10 cellular contexts compared by ENCODE assay signal in the genomic region with DNA sequence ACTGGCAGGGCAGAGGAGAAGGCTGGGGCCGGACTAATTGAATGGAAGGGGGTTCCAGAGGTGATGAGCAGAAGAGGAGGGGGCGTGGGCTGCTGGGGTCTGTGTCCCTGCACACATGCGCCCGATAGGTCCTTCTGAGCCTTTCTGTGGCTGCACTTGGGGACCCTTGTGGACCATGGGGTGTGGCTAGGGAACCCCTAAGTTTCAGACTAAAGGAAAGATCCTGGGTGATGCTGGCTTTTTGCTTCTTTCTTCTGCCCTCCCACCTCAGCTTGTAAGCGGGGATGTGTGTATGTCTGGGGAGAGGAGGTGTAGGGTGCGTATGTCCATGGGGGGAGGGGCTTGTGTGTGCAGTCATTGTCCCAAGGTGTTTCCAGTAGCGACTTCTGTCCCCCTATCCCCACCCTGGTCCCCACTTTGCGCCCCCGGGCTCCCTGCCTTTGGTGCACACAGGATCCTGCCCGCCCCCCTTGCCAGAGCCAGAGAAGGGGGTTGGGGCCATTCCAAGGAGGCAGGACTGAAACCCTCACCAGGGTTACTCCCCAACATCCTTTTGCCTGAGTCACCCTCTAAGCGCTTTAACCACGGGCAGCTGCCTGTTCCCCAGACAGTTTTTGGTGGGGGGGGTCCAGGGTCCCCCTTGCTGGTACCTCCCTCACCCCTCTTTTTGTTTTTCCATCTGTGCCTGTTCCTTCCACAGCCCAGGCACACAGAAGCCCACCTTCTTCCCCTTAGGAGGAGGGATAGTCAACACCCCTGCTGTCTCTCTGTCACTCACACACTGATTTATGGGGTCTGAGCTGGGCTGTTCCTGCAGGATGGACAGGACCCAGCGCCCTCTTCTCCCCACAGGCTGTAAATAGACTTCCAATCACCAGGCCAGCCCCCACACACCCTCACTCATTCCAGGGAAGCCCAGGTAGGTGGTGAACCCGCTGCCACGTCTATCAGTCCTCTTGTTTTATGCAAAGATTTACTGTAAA.
DNase-seq lines count a peak whose midpoint lies in the region; ATAC-seq and TF ChIP-seq lines count a peak whose summit lies in the region.
"Had no signal": no experiment of that assay in that cellular context is flagged by ENCODE, and none has a peak within 500 bp of the region (broad histone marks: within the 10 kb centered on the region; RNA-seq: fewer than 3 reads in every experiment).

No MANE protein-coding gene starts in this region.

- peak overlapping the region; percentile 60 for H3K9ac ChIP-seq in HUES64 (ENCODE audit: low read depth, low read length)

- WGBS in HUES64: 35% methylated on average over 11 of the region's 15 CpGs

- no peak for TF ChIP-seq CTCF in endothelial cell (IDR thresholded peaks at IDR 0.05; ENCODE audit: unreplicated experiment)

- POLR2A ChIA-PET in CD8-positive, alpha-beta memory T cell (lab: Charles Lee): no interaction called here
- POLR2A ChIA-PET in naive thymus-derived CD8-positive, alpha-beta T cell (lab: Charles Lee): no interaction called here

- no peaks in the 10 kb centered on the region for H3K9me3 ChIP-seq in CD8-positive, alpha-beta memory T cell (ENCODE audit: low read length)
- H3K9me3 ChIP-seq in HUES64 (ENCODE audit: insufficient read depth, low read depth, low read length): no peaks in the 10 kb centered on the region

- H3K36me3 ChIP-seq in CD8-positive, alpha-beta memory T cell (ENCODE audit: insufficient read depth, low read length): no peaks in the 10 kb centered on the region
- H3K36me3 ChIP-seq in HUES64 (ENCODE audit: insufficient read depth, low read length): peaks cover 4% of the 10 kb centered on the region; the same call in 1 of the 2 replicates

- H3K4me1 ChIP-seq in CD8-positive, alpha-beta memory T cell (ENCODE audit: insufficient read depth, low read length): no peaks in the 10 kb centered on the region
- peaks cover 10% of the 10 kb centered on the region for H3K4me1 ChIP-seq in HUES64 (ENCODE audit: insufficient read depth, low read length)

- peaks cover 5 to 19% (median 9%) of the 10 kb centered on the region in 3 donors for H3K4me1 Mint-ChIP-seq in CD8-positive, alpha-beta memory T cell
- H3K4me1 Mint-ChIP-seq in endothelial cell (ENCODE audit: unreplicated experiment): peaks cover 31% of the 10 kb centered on the region
- H3K4me1 Mint-ChIP-seq in naive thymus-derived CD8-positive, alpha-beta T cell: peaks cover 8 to 13% (median 10%) of the 10 kb centered on the region in 4 donors

- H3K4me3 ChIP-seq in CD8-positive, alpha-beta memory T cell (ENCODE audit: low read length): no peak overlapping the region
- H3K4me3 ChIP-seq in HUES64 (ENCODE audit: low read length): peak overlapping the region; percentile 51

- H3K27me3 ChIP-seq in CD8-positive, alpha-beta memory T cell (ENCODE audit: insufficient read depth, low read length, poor library complexity, severe bottlenecking): peaks cover 11% of the 10 kb centered on the region
- H3K27me3 ChIP-seq in HUES64 (ENCODE audit: insufficient read depth, low read length): peaks cover 32% of the 10 kb centered on the region

- peaks cover 39 to 54% of the 10 kb centered on the region in 2 donors for H3K27me3 Mint-ChIP-seq in CD8-positive, alpha-beta memory T cell
- H3K27me3 Mint-ChIP-seq in endothelial cell (ENCODE audit: unreplicated experiment): peaks cover 31% of the 10 kb centered on the region
- peaks cover 20 to 51% (median 33%) of the 10 kb centered on the region in 5 donors for H3K27me3 Mint-ChIP-seq in naive thymus-derived CD8-positive, alpha-beta T cell

- no peak overlapping the region for H3K27ac Mint-ChIP-seq in CD8-positive, alpha-beta memory T cell
- peak overlapping the region; percentile 13 for H3K27ac Mint-ChIP-seq in endothelial cell (ENCODE audit: unreplicated experiment)
- peak overlapping the region in 1 of 10 donors; percentile 53 for H3K27ac Mint-ChIP-seq in naive thymus-derived CD8-positive, alpha-beta T cell

- H3K9me3 Mint-ChIP-seq in CD8-positive, alpha-beta memory T cell: no peaks in the 10 kb centered on the region
- H3K9me3 Mint-ChIP-seq in endothelial cell (ENCODE audit: unreplicated experiment): no peaks in the 10 kb centered on the region
- H3K9me3 Mint-ChIP-seq in naive thymus-derived CD8-positive, alpha-beta T cell: no peaks in the 10 kb centered on the region

- no peak overlapping the region for H3K27ac ChIP-seq in CD8-positive, alpha-beta memory T cell (ENCODE audit: low read depth, low read length)
- no peak overlapping the region for H3K27ac ChIP-seq in HUES64 (ENCODE audit: low read depth, low read length)

- no peak for ATAC-seq in naive thymus-derived CD8-positive, alpha-beta T cell
- no peak for ATAC-seq in HG03520 (IDR thresholded peaks at IDR 0.05; ENCODE audit: unreplicated experiment)
- ATAC-seq in sciatic nerve: no peak
- ATAC-seq in HG03521 (IDR thresholded peaks at IDR 0.05; ENCODE audit: unreplicated experiment): no peak

- H3K36me3 Mint-ChIP-seq in CD8-positive, alpha-beta memory T cell: no peaks in the 10 kb centered on the region
- H3K36me3 Mint-ChIP-seq in endothelial cell (ENCODE audit: low read depth, unreplicated experiment): peaks cover 5% of the 10 kb centered on the region
- H3K36me3 Mint-ChIP-seq in naive thymus-derived CD8-positive, alpha-beta T cell: peaks cover 0 to 3% (median 0%) of the 10 kb centered on the region in 3 donors

- DNase-seq in CD8-positive, alpha-beta memory T cell: no peak
- no peak for DNase-seq in endothelial cell (ENCODE audit: low spot score)
- DNase-seq in naive thymus-derived CD8-positive, alpha-beta T cell: no peak
- no peak for DNase-seq in NCI-H446 (lab: John Stamatoyannopoulos, UW)
- DNase-seq in sciatic nerve (ENCODE audit: low spot score): no peak
- DNase-seq: activated naive CD4-positive, alpha-beta T cell; stimulated activated CD4-positive, alpha-beta T cell treated with anti-CD3 and anti-CD28 coated beads, Interleukin-1b, Interleukin-23, amount 100 ng/mL, for 48 hours had no signal

- CTCF ChIA-PET in CD8-positive, alpha-beta memory T cell (lab: Charles Lee): no interaction called here

- intact Hi-C loops in sciatic nerve (cut with DNase I): no loop called here

- H3K4me3 Mint-ChIP-seq in CD8-positive, alpha-beta memory T cell: peak overlapping the region in 5 of 7 donors; percentile 29 to 57 (median 46)
- H3K4me3 Mint-ChIP-seq in endothelial cell (ENCODE audit: unreplicated experiment): peak overlapping the region; percentile 74
- peak overlapping the region; percentile 24 to 67 (median 56) for H3K4me3 Mint-ChIP-seq in naive thymus-derived CD8-positive, alpha-beta T cell
